21 cellular contexts compared by ENCODE assay signal in the genomic region with DNA sequence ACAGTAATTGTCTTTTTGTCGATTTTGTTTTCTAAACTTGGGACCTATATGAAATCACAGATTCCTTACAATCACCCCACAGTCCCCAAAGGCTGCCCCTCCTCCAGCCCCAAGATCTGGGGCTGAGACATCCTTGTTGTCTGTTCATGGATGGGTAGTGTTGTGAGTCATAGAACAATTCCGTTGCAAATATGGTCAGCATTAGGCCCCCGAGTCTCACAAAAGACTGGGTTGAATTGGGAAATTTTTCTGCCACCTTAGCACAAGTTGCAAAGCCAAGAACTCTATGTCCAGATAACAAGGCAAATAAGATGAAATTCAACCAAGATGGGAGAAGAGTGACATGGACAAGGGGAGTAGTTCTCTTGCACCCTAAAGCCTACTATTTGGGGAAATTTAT. TPM values are rescaled to one million over a fixed set of nuclear protein-coding genes. Genes with fewer than 3 reads are reported as not detected.
DNase-seq lines count a peak whose midpoint lies in the region; ATAC-seq, FAIRE-seq and TF ChIP-seq lines count a peak whose summit lies in the region.
"Had no signal": no experiment of that assay in that cellular context is flagged by ENCODE, and none has a peak within 500 bp of the region (broad histone marks: within the 10 kb centered on the region; RNA-seq: fewer than 3 reads in every experiment).

No MANE protein-coding gene starts in this region.

- no peaks in the 10 kb centered on the region for H3K4me1 Mint-ChIP-seq in natural killer cell
- no peaks in the 10 kb centered on the region for H3K4me1 Mint-ChIP-seq in activated T-helper 17 cell treated with anti-CD3 and anti-CD28 coated beads, Interleukin-2, amount 50 U/mL, for 72 hours
- H3K4me1 Mint-ChIP-seq: naive B cell had no signal

- H3K36me3 Mint-ChIP-seq in natural killer cell = no peaks in the 10 kb centered on the region
- H3K36me3 Mint-ChIP-seq in activated T-helper 17 cell treated with anti-CD3 and anti-CD28 coated beads, Interleukin-2, amount 50 U/mL, for 72 hours (ENCODE audit: low read depth) = no peaks in the 10 kb centered on the region
- H3K36me3 Mint-ChIP-seq: naive B cell had no signal

- no peak for ATAC-seq in natural killer cell
- no peak for ATAC-seq in activated T-helper 17 cell treated with anti-CD3 and anti-CD28 coated beads, Interleukin-2, amount 50 U/mL, for 72 hours (replicated peaks)
- ATAC-seq in left lobe of liver = no peak
- ATAC-seq: esophagus mucosa had no signal

- intact Hi-C loops in natural killer cell (cut with micrococcal nuclease) = no loop called here

- no peak overlapping the region for H3K4me3 Mint-ChIP-seq in natural killer cell
- H3K4me3 Mint-ChIP-seq in activated T-helper 17 cell treated with anti-CD3 and anti-CD28 coated beads, Interleukin-2, amount 50 U/mL, for 72 hours = no peak overlapping the region
- H3K4me3 Mint-ChIP-seq: dendritic cell treated with granulocyte-macrophage colony-stimulating factor and Interleukin-4, amounts not matched to agents 40 ng/mL and 50 ng/mL, for 4 days; naive B cell had no signal

- TF ChIP-seq CTCF in AG09309 (IDR thresholded peaks at IDR 0.05; ENCODE audit: control insufficient read depth, insufficient read depth, low read depth, low read length, missing control alignments) (no peak), astrocyte of the spinal cord (IDR thresholded peaks at IDR 0.05; ENCODE audit: low read depth, low read length) (no peak), natural killer cell (IDR thresholded peaks at IDR 0.05) (no peak)

- no peak overlapping the region for H3K27ac Mint-ChIP-seq in natural killer cell
- H3K27ac Mint-ChIP-seq in activated T-helper 17 cell treated with anti-CD3 and anti-CD28 coated beads, Interleukin-2, amount 50 U/mL, for 72 hours = no peak overlapping the region
- H3K27ac Mint-ChIP-seq: dendritic cell treated with granulocyte-macrophage colony-stimulating factor and Interleukin-4, amounts not matched to agents 40 ng/mL and 50 ng/mL, for 4 days; progenitor cell of endocrine pancreas had no signal

- in situ Hi-C loops in astrocyte of the spinal cord (cut with HindIII; ENCODE audit: low sequenced_read_pairs) = no loop called here

- no peaks in the 10 kb centered on the region for H3K9me3 Mint-ChIP-seq in natural killer cell
- H3K9me3 Mint-ChIP-seq in activated T-helper 17 cell treated with anti-CD3 and anti-CD28 coated beads, Interleukin-2, amount 50 U/mL, for 72 hours = no peaks in the 10 kb centered on the region
- H3K9me3 Mint-ChIP-seq: dendritic cell treated with granulocyte-macrophage colony-stimulating factor and Interleukin-4, amounts not matched to agents 40 ng/mL and 50 ng/mL, for 4 days; naive B cell had no signal

- DNase-seq in AG09309 (ENCODE audit: low read depth) = peak; percentile 20
- DNase-seq in HTR-8/SVneo (ENCODE audit: insufficient read length, low spot score) = peak; percentile 30
- DNase-seq in astrocyte of the spinal cord (ENCODE audit: low read depth, low spot score) = peak; percentile 32
- DNase-seq in kidney glomerular epithelial cell (lab: John Stamatoyannopoulos, UW) = peak; percentile 37
- no peak for DNase-seq in natural killer cell
- DNase-seq in left lobe of liver (ENCODE audit: low spot score) = no peak
- DNase-seq in activated naive CD4-positive, alpha-beta T cell (lab: John Stamatoyannopoulos, UW) = no peak
- DNase-seq: activated CD4-positive, CD25-positive, alpha-beta regulatory T cell; activated gamma-delta T cell; Calu3; hippocampal formation; naive B cell; NCI-H2029 treated with DMSO at 0.1 percent for 48 hours; NCI-H526 treated with DMSO at 0.1 percent for 48 hours; Peyer's patch; stomach had no signal

- FAIRE-seq in HTR-8/SVneo (lab: Jason Lieb, UNC) = no peak

- H3K4me3 ChIP-seq in AG09309 (ENCODE audit: control insufficient read depth, low read depth, low read length) (no peak overlapping the region), astrocyte of the spinal cord (ENCODE audit: low read depth, low read length) (no peak overlapping the region)
- H3K4me3 ChIP-seq: ascending aorta, Peyer's patch, stomach had no signal

- peaks cover 0 to 8% of the 10 kb centered on the region in 2 donors for H3K27me3 Mint-ChIP-seq in natural killer cell (ENCODE audit: low read depth in 2 of 2)
- no peaks in the 10 kb centered on the region for H3K27me3 Mint-ChIP-seq in activated T-helper 17 cell treated with anti-CD3 and anti-CD28 coated beads, Interleukin-2, amount 50 U/mL, for 72 hours
- H3K27me3 Mint-ChIP-seq: naive B cell had no signal

RNA-seq across cellular contexts. Expression of a gene that starts 10.5 kb away (rescaled TPM):
- total RNA-seq in natural killer cell (10 to 100 TPM; 65.7 to 74.9 (median 68.9) TPM), left lobe of liver (26.9 TPM)
- total RNA-seq in activated T-helper 17 cell treated with anti-CD3 and anti-CD28 coated beads, Interleukin-2, amount 50 U/mL, for 72 hours = 100 to 1,000 TPM; 164 to 185 TPM

Comparison
In these comparisons a context has a peak if more than half of its experiments do, and no peak if none do; other contexts are left out.
1. DNase-seq: peak in AG09309 (single experiment), HTR-8/SVneo (single experiment), astrocyte of the spinal cord (single experiment) and kidney glomerular epithelial cell (single experiment); none in natural killer cell (single experiment), left lobe of liver (single experiment) and activated naive CD4-positive, alpha-beta T cell (0 of 4).